1 cellular context compared by ENCODE assay signal in genomic region chr1:94629259-94630181, GRCh38.
TF ChIP-seq lines count a peak whose summit lies in the region.

No MANE protein-coding gene starts in this region.

TF ChIP-seq in GM23338, 12 proteins besides CTCF, POLR2A, EP300 and RAD21 (continued from another document):
- no peak for TF ChIP-seq ZNF462 (CRISPR knock-in tag; IDR thresholded peaks at IDR 0.05)
- TF ChIP-seq JUNB (IDR thresholded peaks at IDR 0.05; ENCODE audit: unreplicated experiment) = no peak
- TF ChIP-seq ZNF114 (CRISPR knock-in tag; IDR thresholded peaks at IDR 0.05) = no peak
- TF ChIP-seq EZH2 (IDR thresholded peaks at IDR 0.05; ENCODE audit: low read depth, unreplicated experiment) = no peak
- no peak for TF ChIP-seq ETS1 (IDR thresholded peaks at IDR 0.05)
- no peak for TF ChIP-seq ZNF331 (CRISPR knock-in tag; IDR thresholded peaks at IDR 0.05; ENCODE audit: low read depth)
- no peak for TF ChIP-seq STAT1 (IDR thresholded peaks at IDR 0.05; ENCODE audit: unreplicated experiment)
TF ChIP-seq in GM23338: peak in this region for 0.
